ENCODE assay signal across 8 cellular contexts in the genomic region with DNA sequence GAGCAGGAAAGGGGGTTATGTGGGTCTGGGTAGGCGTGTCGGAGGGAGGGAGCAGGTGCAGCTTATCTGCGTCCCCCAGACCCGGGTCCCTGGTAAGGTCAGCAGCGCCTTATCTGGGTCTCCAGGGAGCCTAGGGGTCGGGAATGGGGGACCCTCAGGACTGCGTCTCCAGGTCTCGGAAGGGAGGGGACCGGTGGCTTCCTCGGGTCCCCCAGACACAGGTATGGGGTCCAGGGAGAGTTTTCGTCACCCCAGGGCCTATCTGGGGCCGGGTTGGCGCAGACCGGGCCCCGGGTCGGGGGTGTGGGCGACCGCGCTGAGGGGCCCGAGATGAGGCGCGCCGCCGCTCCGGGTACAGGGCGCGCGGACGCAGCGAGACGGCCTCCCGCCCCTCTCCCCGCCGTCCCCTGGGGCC. TPM values are rescaled to one million over a fixed set of nuclear protein-coding genes. Genes with fewer than 3 reads are reported as not detected.
A peak's percentile ranks its signal among the peaks of the same experiment; 100 is the strongest.
DNase-seq lines count a peak whose midpoint lies in the region; ATAC-seq and TF ChIP-seq lines count a peak whose summit lies in the region.

No MANE protein-coding gene starts in this region.

- intact Hi-C loops in left cardiac atrium (cut with DNase I), result loop anchor here in 1 of 2 donors (10.0 kb wide), 1 partner anchor 128 kb away; no protein-coding TSS in a partner anchor
- intact Hi-C loops in left ventricle myocardium superior (cut with micrococcal nuclease), result no loop called here
- intact Hi-C loops in ascending aorta (cut with DNase I), result loop anchor here (1.0 to 10.0 kb wide), 6 partner anchors 70 to 382 kb away; partner anchors contain the start of genes ASXL1, DUSP15, KIF3B and TM9SF4
- intact Hi-C loops in lower leg skin (cut with DNase I; ENCODE audit: low total_unique reads), result no loop called here
- intact Hi-C loops in thyroid gland (cut with DNase I), result loop anchor here (10.0 kb wide), 2 partner anchors 92 to 248 kb away; no protein-coding TSS in a partner anchor

- no peak for TF ChIP-seq POLR2A in lower leg skin (IDR thresholded peaks at IDR 0.05)
- no peak for TF ChIP-seq POLR2A in thyroid gland (IDR thresholded peaks at IDR 0.05)

- TF ChIP-seq CTCF in ascending aorta (IDR thresholded peaks at IDR 0.05) (no peak), lower leg skin (IDR thresholded peaks at IDR 0.05) (no peak), thyroid gland (IDR thresholded peaks at IDR 0.05) (no peak)

- ATAC-seq in left cardiac atrium, result peak; percentile 2 to 13
- no peak for ATAC-seq in left ventricle myocardium superior
- ATAC-seq in HG03460 (IDR thresholded peaks at IDR 0.05; ENCODE audit: unreplicated experiment), result peak; percentile 16

- H3K27ac ChIP-seq in ascending aorta (peak overlapping the region; percentile 77 to 78), thyroid gland (peak overlapping the region; percentile 79 to 90 (median 87))

- H3K36me3 ChIP-seq in ascending aorta (peaks cover 0 to 6% of the 10 kb centered on the region in 2 donors), thyroid gland (peaks cover 0 to 7% of the 10 kb centered on the region in 2 donors)

- 0% methylated on average over 17 to 28 of the region's 34 CpGs for WGBS in lower leg skin, 2 donors
- 0% methylated on average over 5 to 19 of the region's 34 CpGs for WGBS in thyroid gland, 2 donors

- DNase-seq in left cardiac atrium (no peak), left ventricle myocardium superior (no peak), ascending aorta (ENCODE audit: low spot score in 2 of 2) (no peak), lower leg skin (ENCODE audit: low spot score in 2 of 2) (no peak), thyroid gland (no peak), GDM1 (lab: John Stamatoyannopoulos, UW) (no peak), HT-29 (ENCODE audit: low spot score) (no peak)

- peaks cover 0 to 33% of the 10 kb centered on the region in 2 donors for H3K4me1 ChIP-seq in ascending aorta
- H3K4me1 ChIP-seq in thyroid gland, result peaks cover 45 to 56% of the 10 kb centered on the region in 2 donors

- H3K27me3 ChIP-seq in ascending aorta (no peaks in the 10 kb centered on the region), thyroid gland (no peaks in the 10 kb centered on the region)

- H3K4me3 ChIP-seq in ascending aorta (peak overlapping the region; percentile 95 to 97), lower leg skin (ENCODE audit: low read depth, poor library complexity, severe bottlenecking) (peak overlapping the region; percentile 83), thyroid gland (replicated peaks in 1 of 3) (peak overlapping the region; percentile 50 to 87 (median 84))

- H3K9me3 ChIP-seq in ascending aorta, result no peaks in the 10 kb centered on the region
- H3K9me3 ChIP-seq in thyroid gland, result no peaks in the 10 kb centered on the region

RNA-seq across cellular contexts. Expression of gene PLAGL2, which starts 0.3 kb away (rescaled TPM):
- total RNA-seq in left cardiac atrium (1 to 10 TPM; 6.9 to 8.0 TPM), left ventricle myocardium superior (6.7 TPM), ascending aorta (6.7 TPM), lower leg skin (10 to 100 TPM; 10.5 to 12.1 (median 11.7) TPM), thyroid gland (10 to 100 TPM in 1 of 4 donors, 1 to 10 TPM in 3; 6.5 to 11.7 (median 7.3) TPM)
- total RNA-seq in HT-29 (2014; rRNA removed; shearing (Covaris generic)), result 6.9 and 7.9 TPM in 2 replicates

RNA-seq across cellular contexts. Expression of gene POFUT1, which starts 0.5 kb away (rescaled TPM):
- total RNA-seq in left cardiac atrium (10 to 100 TPM; 25.5 to 28.6 TPM), left ventricle myocardium superior (24.1 TPM), ascending aorta (29.8 TPM), lower leg skin (10 to 100 TPM; 15.6 to 29.7 (median 21.6) TPM), thyroid gland (10 to 100 TPM; 35.1 to 40.5 (median 38.5) TPM)
- 44.6 and 56.1 TPM in 2 replicates for total RNA-seq in HT-29 (2014; rRNA removed; shearing (Covaris generic))

Comparison
In these comparisons a context has a peak if more than half of its experiments do, and no peak if none do; other contexts are left out.
1. intact Hi-C loops: an anchor here in ascending aorta (1.0 to 10.0 kb wide) and thyroid gland (10.0 kb wide); none called in left ventricle myocardium superior and lower leg skin.